1 cellular context compared by ENCODE assay signal in the genomic region with DNA sequence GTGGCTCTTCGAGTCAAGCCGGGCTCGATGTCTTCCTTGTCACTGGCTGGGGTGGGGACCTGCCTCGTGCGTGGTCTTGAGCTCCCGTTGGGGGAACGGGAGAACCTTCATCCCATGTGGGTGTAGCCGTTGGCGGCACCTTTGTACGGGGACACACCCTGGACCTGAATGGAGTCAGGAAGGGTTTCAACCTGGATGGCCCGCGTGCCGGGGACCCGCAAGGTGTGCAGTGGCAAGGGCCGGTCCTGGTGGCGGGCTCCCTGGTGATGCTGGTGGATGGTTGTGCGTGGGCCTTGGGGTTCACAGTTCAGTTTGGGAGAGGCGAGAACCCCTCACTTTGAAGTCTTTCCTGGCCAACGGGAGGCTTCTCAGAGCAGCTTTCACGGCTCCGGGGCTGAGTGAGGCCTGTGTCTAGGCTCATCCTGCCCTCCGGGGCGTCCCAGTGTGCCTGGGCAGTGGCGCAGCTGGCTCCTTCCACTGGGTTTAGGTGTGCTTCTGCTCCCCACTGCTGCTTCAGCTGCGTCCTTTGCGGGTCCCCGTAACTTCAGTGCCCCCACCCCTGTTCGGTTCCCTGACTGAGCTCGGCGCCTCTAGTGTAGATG.
TF ChIP-seq lines count a peak whose summit lies in the region.

No MANE protein-coding gene starts in this region.

TF ChIP-seq in H1, 55 proteins besides CTCF, POLR2A, EP300 and RAD21:
- TF ChIP-seq TBP (IDR thresholded peaks at IDR 0.05; ENCODE audit: low read depth, low read length) (no peak), RFX5 (IDR thresholded peaks at IDR 0.05; ENCODE audit: borderline replicate concordance, low read depth, low read length) (no peak), TEAD4 (IDR thresholded peaks at IDR 0.05; ENCODE audit: low read depth, low read length) (no peak), SP2 (IDR thresholded peaks at IDR 0.05; ENCODE audit: low read length) (no peak), YY1 (IDR thresholded peaks at IDR 0.05; ENCODE audit: low read depth, low read length) (no peak), GABPA (IDR thresholded peaks at IDR 0.05; ENCODE audit: borderline replicate concordance, insufficient read depth, low read length) (no peak), SP1 (IDR thresholded peaks at IDR 0.05; ENCODE audit: low read depth, low read length) (no peak), CHD1 (IDR thresholded peaks at IDR 0.05; ENCODE audit: low read depth, low read length) (no peak), JUND (IDR thresholded peaks at IDR 0.05; ENCODE audit: low read length) (no peak), EZH2 (IDR thresholded peaks at IDR 0.05; ENCODE audit: low read depth, low read length, severe bottlenecking) (no peak)
- TF ChIP-seq, protein P1, sequence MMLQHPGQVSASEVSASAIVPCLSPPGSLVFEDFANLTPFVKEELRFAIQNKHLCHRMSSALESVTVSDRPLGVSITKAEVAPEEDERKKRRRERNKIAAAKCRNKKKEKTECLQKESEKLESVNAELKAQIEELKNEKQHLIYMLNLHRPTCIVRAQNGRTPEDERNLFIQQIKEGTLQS (IDR thresholded peaks at IDR 0.05; ENCODE audit: insufficient read depth, low read depth, low read length), result no peak
